ENCODE assay signal across 28 cellular contexts in the genomic region with DNA sequence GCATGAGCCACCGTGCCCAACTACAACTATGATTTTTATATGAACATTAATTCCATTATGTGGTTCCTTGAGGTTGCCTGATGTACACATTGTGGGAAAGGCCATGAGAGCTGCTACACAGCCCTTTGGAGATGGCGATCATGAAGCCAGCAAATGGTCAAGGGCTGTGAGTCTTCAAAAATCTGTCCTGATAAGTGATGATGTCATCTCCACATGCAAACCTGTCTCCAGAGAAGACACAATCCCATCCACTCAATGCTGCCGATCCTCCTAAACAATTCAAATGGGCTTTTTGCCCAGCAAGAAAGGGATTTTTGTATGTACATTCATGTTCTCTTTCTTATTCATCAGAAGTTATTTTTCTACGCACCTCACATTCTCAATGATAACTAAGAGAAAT. TPM values are rescaled to one million over a fixed set of nuclear protein-coding genes. Genes with fewer than 3 reads are reported as not detected.
A peak's percentile ranks its signal among the peaks of the same experiment; 100 is the strongest.
DNase-seq lines count a peak whose midpoint lies in the region; ATAC-seq, FAIRE-seq and TF ChIP-seq lines count a peak whose summit lies in the region.
"Had no signal": no experiment of that assay in that cellular context is flagged by ENCODE, and none has a peak within 500 bp of the region (broad histone marks: within the 10 kb centered on the region; RNA-seq: fewer than 3 reads in every experiment).

No MANE protein-coding gene starts in this region.

- TF ChIP-seq CTCF in HepG2 (CRISPR knock-in tag; IDR thresholded peaks at IDR 0.05) (no peak), right lobe of liver (IDR thresholded peaks at IDR 0.05) (no peak), coronary artery (IDR thresholded peaks at IDR 0.05) (no peak)

- H2AFZ ChIP-seq in HepG2 (ENCODE audit: low read length) = no peak overlapping the region

- no peaks in the 10 kb centered on the region for H4K20me1 ChIP-seq in HepG2 (ENCODE audit: insufficient read depth, low read length)
- H4K20me1 ChIP-seq: BLaER1 had no signal

- no peaks in the 10 kb centered on the region for H3K4me1 ChIP-seq in HepG2 (ENCODE audit: insufficient read depth, low read length)
- H3K4me1 ChIP-seq in right lobe of liver = no peaks in the 10 kb centered on the region
- H3K4me1 ChIP-seq: BE2C, BLaER1 had no signal

- in situ Hi-C loops in HepG2 (cut with HindIII; ENCODE audit: extremely low pct_ligation_motif_present, low pct_unique_long_range_greater_than_20kb) = loop anchor here (10.0 kb wide), 1 partner anchor 105 kb away; no protein-coding TSS in a partner anchor

- no peak for TF ChIP-seq EP300 in HepG2 (IDR thresholded peaks at IDR 0.05; ENCODE audit: low read depth in 2 of 2, low read length in 2 of 2)
- TF ChIP-seq EP300 in HepG2 (CRISPR knock-in tag; IDR thresholded peaks at IDR 0.05; ENCODE audit: borderline replicate concordance) = no peak

- no peak for DNase-seq in HepG2 (ENCODE audit: low spot score)
- no peak for DNase-seq in right lobe of liver
- peak; percentile 35 for DNase-seq in coronary artery (ENCODE audit: low spot score)
- no peak for DNase-seq in germinal center (ENCODE audit: low spot score)
- no peak for DNase-seq in activated effector memory CD4-positive, alpha-beta T cell treated with Interleukin-2 at 50 U/mL for 16 hours
- DNase-seq: 8988T; ACHN; BE2C; C1 segment of cervical spinal cord; CD4-positive, alpha-beta memory T cell; CD4-positive, CD25-positive, alpha-beta regulatory T cell; CD8-positive, alpha-beta memory T cell; COR-L47; DMS 273 treated with DMSO at 0.1 percent for 48 hours; DMS153; DMS53; DMS79; DND-41; EL; GDM1 had no signal

- H3K27me3 ChIP-seq in HepG2 (ENCODE audit: control insufficient read depth in 1 of 2, insufficient read depth in 2 of 2, low read length in 2 of 2) = peaks cover 4 to 22% of the 10 kb centered on the region in 2 experiments; a peak in 2 of 5 replicates
- H3K27me3 ChIP-seq in right lobe of liver = no peaks in the 10 kb centered on the region
- H3K27me3 ChIP-seq: BLaER1 had no signal

- H3K36me3 ChIP-seq in HepG2 (replicated peaks in 1 of 2; ENCODE audit: control insufficient read depth in 1 of 2, insufficient read depth in 2 of 2, low read length in 2 of 2) (no peaks in the 10 kb centered on the region), right lobe of liver (no peaks in the 10 kb centered on the region)
- H3K36me3 ChIP-seq: BE2C, BLaER1 had no signal

- POLR2A ChIA-PET in HepG2 (lab: Yijun Ruan, JAX) = no interaction called here

- ATAC-seq in HepG2 (no peak), right lobe of liver (no peak)
- ATAC-seq: GM12878 had no signal

- H3K4me3 ChIP-seq in HepG2 (replicated peaks in 1 of 3; ENCODE audit: insufficient read depth in 1 of 3, low read depth in 2 of 3, low read length in 3 of 3) = no peak overlapping the region
- H3K4me3 ChIP-seq in right lobe of liver = no peak overlapping the region
- H3K4me3 ChIP-seq in coronary artery = no peak overlapping the region
- H3K4me3 ChIP-seq: BLaER1, GM12878 had no signal

- intact Hi-C loops in HepG2 (cut with micrococcal nuclease; ENCODE audit: unreplicated experiment) (no loop called here), right lobe of liver (cut with DNase I) (no loop called here)

- TF ChIP-seq RAD21 in HepG2 (CRISPR knock-in tag; IDR thresholded peaks at IDR 0.05) = no peak

- TF ChIP-seq POLR2A in HepG2 (IDR thresholded peaks at IDR 0.05; ENCODE audit: insufficient read depth in 1 of 2, low read depth in 2 of 2, low read length in 2 of 2) = no peak
- no peak for TF ChIP-seq POLR2A in right lobe of liver (IDR thresholded peaks at IDR 0.05)

- 46% methylated on average over 3 of the region's 4 CpGs for WGBS in HepG2 (ENCODE audit: low lambda C conversion rate)
- WGBS in right lobe of liver (ENCODE audit: insufficient coverage, low coverage, low lambda C conversion rate, missing lambda C conversion rate) = 86% methylated on average over 4 of the region's 4 CpGs

- H3K9me3 ChIP-seq in HepG2 (ENCODE audit: low read length) (no peaks in the 10 kb centered on the region), right lobe of liver (no peaks in the 10 kb centered on the region)
- H3K9me3 ChIP-seq: BE2C, BLaER1 had no signal

- H3K79me2 ChIP-seq in HepG2 (ENCODE audit: insufficient read depth, low read length) = no peaks in the 10 kb centered on the region

- H3K4me2 ChIP-seq in HepG2 (ENCODE audit: low read depth, low read length) = no peak overlapping the region
- H3K4me2 ChIP-seq: BLaER1 had no signal

- H3K9ac ChIP-seq in HepG2 (ENCODE audit: insufficient read depth, low read depth, low read length) = no peak overlapping the region
- H3K9ac ChIP-seq: BLaER1 had no signal

- H3K27ac ChIP-seq in HepG2 (ENCODE audit: extremely low read length, insufficient read depth, low read length) (no peak overlapping the region), right lobe of liver (no peak overlapping the region), coronary artery (no peak overlapping the region)
- H3K27ac ChIP-seq: BLaER1 had no signal

- CTCF ChIA-PET in HepG2 (lab: Yijun Ruan, JAX; ENCODE audit: low intra/inter-chr PET ratio, low total read pairs) = interaction anchor here (2.4 kb wide), 1 partner anchor 100 kb away, joined by 12 read pairs; no protein-coding TSS in a partner anchor

- FAIRE-seq in HepG2 (lab: Jason Lieb, UNC) = no peak
- FAIRE-seq: A204.1, GM12878, GM18507 had no signal

- no TSS peak for BruUV-seq in HepG2 (replicated peaks; lab: Mats Ljungman, UMichigan)

RNA-seq across cellular contexts. Expression of a gene that starts 17.6 kb away (rescaled TPM):
- total RNA-seq in HepG2 (2016; rRNA removed; fragmentation: Illumina TruSeq; extraction: Trizol) = not detected in 2 replicates
- total RNA-seq in HepG2 (2016; cell fraction: cytosol; rRNA removed; fragmentation: Illumina TruSeq; extraction: Trizol; ENCODE audit: low read depth) = not detected in 2 replicates
- not detected in 2 replicates for total RNA-seq in HepG2 (2016; cell fraction: insoluble cytoplasmic fraction; rRNA removed; fragmentation: Illumina TruSeq; extraction: Trizol)
- total RNA-seq in HepG2 (2016; cell fraction: membrane; rRNA removed; fragmentation: Illumina TruSeq; extraction: Trizol) = not detected in 2 replicates
- total RNA-seq in HepG2 (2016; cell fraction: nucleus; rRNA removed; fragmentation: Illumina TruSeq; extraction: Trizol) = not detected in 2 replicates
- polyA plus RNA-seq in HepG2 (2011; rRNA removed) = 0.17 TPM in 1 of 2 replicates, not detected in the other
- 0.08 TPM in 1 of 2 replicates, not detected in the other for polyA plus RNA-seq in HepG2 (2011; cell fraction: cytosol; rRNA removed)
- polyA plus RNA-seq in HepG2 (2011; cell fraction: nucleus; rRNA removed) = not detected in 2 replicates
- not detected in 2 replicates for polyA plus RNA-seq in HepG2 (2012)
- not detected in 2 replicates for polyA plus RNA-seq in HepG2 (2016; cell fraction: cytosol; fragmentation: Illumina TruSeq; extraction: Trizol; ENCODE audit: low read depth)
- polyA plus RNA-seq in HepG2 (2016; cell fraction: insoluble cytoplasmic fraction; fragmentation: Illumina TruSeq; extraction: Trizol; ENCODE audit: low read depth) = not detected in 2 replicates
- polyA plus RNA-seq in HepG2 (2016; cell fraction: membrane; fragmentation: Illumina TruSeq; extraction: Trizol; ENCODE audit: low read depth) = not detected in 2 replicates
- not detected in 2 replicates for polyA plus RNA-seq in HepG2 (2016; cell fraction: nucleus; fragmentation: Illumina TruSeq; extraction: Trizol; ENCODE audit: insufficient read depth, low read depth)
- polyA minus RNA-seq in HepG2 (2011; rRNA and poly(A)+ RNA removed; ENCODE audit: low replicate concordance) = not detected in 2 replicates
- not detected in 2 replicates for polyA minus RNA-seq in HepG2 (2011; cell fraction: cytosol; rRNA and poly(A)+ RNA removed)
- polyA minus RNA-seq in HepG2 (2011; cell fraction: nucleus; rRNA and poly(A)+ RNA removed) = not detected in 2 replicates
- total RNA-seq in right lobe of liver = 1 to 10 TPM; 2.4 to 7.3 (median 3.9) TPM
- total RNA-seq: A673; CD4-positive, CD25-positive, alpha-beta regulatory T cell; Daoy; G401; GM12878 had no signal
- polyA plus RNA-seq: AG04450; CD4-positive, CD25-positive, alpha-beta regulatory T cell had no signal

RNA-seq across cellular contexts. Expression of a gene that starts 35.0 kb away (rescaled TPM):
- total RNA-seq in HepG2 (2016; rRNA removed; fragmentation: Illumina TruSeq; extraction: Trizol) (not detected in 2 replicates), right lobe of liver (1 to 10 TPM; 3.8 to 7.9 (median 4.1) TPM)
- not detected in 2 replicates for total RNA-seq in HepG2 (2016; cell fraction: cytosol; rRNA removed; fragmentation: Illumina TruSeq; extraction: Trizol; ENCODE audit: low read depth)
- not detected in 2 replicates for total RNA-seq in HepG2 (2016; cell fraction: insoluble cytoplasmic fraction; rRNA removed; fragmentation: Illumina TruSeq; extraction: Trizol)
- total RNA-seq in HepG2 (2016; cell fraction: membrane; rRNA removed; fragmentation: Illumina TruSeq; extraction: Trizol) = not detected in 2 replicates
- not detected in 2 replicates for total RNA-seq in HepG2 (2016; cell fraction: nucleus; rRNA removed; fragmentation: Illumina TruSeq; extraction: Trizol)
- not detected in 2 replicates for polyA plus RNA-seq in HepG2 (2011; rRNA removed)
- polyA plus RNA-seq in HepG2 (2011; cell fraction: cytosol; rRNA removed) = not detected in 2 replicates
- polyA plus RNA-seq in HepG2 (2011; cell fraction: nucleus; rRNA removed) = 0.14 TPM in 1 of 2 replicates, not detected in the other
- polyA plus RNA-seq in HepG2 (2012) = not detected in 2 replicates
- not detected in 2 replicates for polyA plus RNA-seq in HepG2 (2016; cell fraction: cytosol; fragmentation: Illumina TruSeq; extraction: Trizol; ENCODE audit: low read depth)
- polyA plus RNA-seq in HepG2 (2016; cell fraction: insoluble cytoplasmic fraction; fragmentation: Illumina TruSeq; extraction: Trizol; ENCODE audit: low read depth) = not detected in 2 replicates
- polyA plus RNA-seq in HepG2 (2016; cell fraction: membrane; fragmentation: Illumina TruSeq; extraction: Trizol; ENCODE audit: low read depth) = not detected in 2 replicates
- polyA plus RNA-seq in HepG2 (2016; cell fraction: nucleus; fragmentation: Illumina TruSeq; extraction: Trizol; ENCODE audit: insufficient read depth, low read depth) = not detected in 2 replicates
- not detected in 2 replicates for polyA minus RNA-seq in HepG2 (2011; rRNA and poly(A)+ RNA removed; ENCODE audit: low replicate concordance)
- polyA minus RNA-seq in HepG2 (2011; cell fraction: cytosol; rRNA and poly(A)+ RNA removed) = not detected in 2 replicates
- not detected in 2 replicates for polyA minus RNA-seq in HepG2 (2011; cell fraction: nucleus; rRNA and poly(A)+ RNA removed)
- total RNA-seq: A673, Daoy, G401, GM12878 had no signal
- polyA plus RNA-seq: AG04450 had no signal

RNA-seq across cellular contexts. Expression of a gene that starts 51.4 kb away (rescaled TPM):
- 1.9 and 2.9 TPM in 2 replicates for total RNA-seq in HepG2 (2016; rRNA removed; fragmentation: Illumina TruSeq; extraction: Trizol)
- 0.71 and 1.1 TPM in 2 replicates for total RNA-seq in HepG2 (2016; cell fraction: cytosol; rRNA removed; fragmentation: Illumina TruSeq; extraction: Trizol; ENCODE audit: low read depth)
- 1.9 and 2.5 TPM in 2 replicates for total RNA-seq in HepG2 (2016; cell fraction: insoluble cytoplasmic fraction; rRNA removed; fragmentation: Illumina TruSeq; extraction: Trizol)
- 0.90 and 1.3 TPM in 2 replicates for total RNA-seq in HepG2 (2016; cell fraction: membrane; rRNA removed; fragmentation: Illumina TruSeq; extraction: Trizol)
- total RNA-seq in HepG2 (2016; cell fraction: nucleus; rRNA removed; fragmentation: Illumina TruSeq; extraction: Trizol) = 1.1 and 1.2 TPM in 2 replicates
- 1.9 and 2.5 TPM in 2 replicates for polyA plus RNA-seq in HepG2 (2011; rRNA removed)
- polyA plus RNA-seq in HepG2 (2011; cell fraction: cytosol; rRNA removed) = 2.2 and 4.4 TPM in 2 replicates
- 3.9 and 5.1 TPM in 2 replicates for polyA plus RNA-seq in HepG2 (2011; cell fraction: nucleus; rRNA removed)
- 1.4 and 1.7 TPM in 2 replicates for polyA plus RNA-seq in HepG2 (2012)
- 0.35 and 0.53 TPM in 2 replicates for polyA plus RNA-seq in HepG2 (2016; cell fraction: cytosol; fragmentation: Illumina TruSeq; extraction: Trizol; ENCODE audit: low read depth)
- polyA plus RNA-seq in HepG2 (2016; cell fraction: insoluble cytoplasmic fraction; fragmentation: Illumina TruSeq; extraction: Trizol; ENCODE audit: low read depth) = 1.9 and 2.1 TPM in 2 replicates
- 0.50 and 0.55 TPM in 2 replicates for polyA plus RNA-seq in HepG2 (2016; cell fraction: membrane; fragmentation: Illumina TruSeq; extraction: Trizol; ENCODE audit: low read depth)
- 1.6 and 2.2 TPM in 2 replicates for polyA plus RNA-seq in HepG2 (2016; cell fraction: nucleus; fragmentation: Illumina TruSeq; extraction: Trizol; ENCODE audit: insufficient read depth, low read depth)
- polyA minus RNA-seq in HepG2 (2011; rRNA and poly(A)+ RNA removed; ENCODE audit: low replicate concordance) = 3.8 and 8.1 TPM in 2 replicates
- polyA minus RNA-seq in HepG2 (2011; cell fraction: cytosol; rRNA and poly(A)+ RNA removed) = 3.1 and 3.4 TPM in 2 replicates
- polyA minus RNA-seq in HepG2 (2011; cell fraction: nucleus; rRNA and poly(A)+ RNA removed) = 2.7 and 3.6 TPM in 2 replicates
- total RNA-seq in right lobe of liver = 1 to 10 TPM; 3.3 to 6.4 (median 3.9) TPM
